Comparison of ENCODE assay signal across 26 cellular contexts in genomic region chr7:111027396-111027795, GRCh38.
DNase-seq lines count a peak whose midpoint lies in the region; ATAC-seq, FAIRE-seq and TF ChIP-seq lines count a peak whose summit lies in the region.
"Had no signal": no experiment of that assay in that cellular context is flagged by ENCODE, and none has a peak within 500 bp of the region (broad histone marks: within the 10 kb centered on the region; RNA-seq: fewer than 3 reads in every experiment).

No MANE protein-coding gene starts in this region.

- POLR2A ChIA-PET in activated CD8-positive, alpha-beta T cell treated with anti-CD3 and anti-CD28 coated beads for 36 hours (lab: Charles Lee): interaction anchor here (1.4 to 3.0 kb wide), 3 partner anchors 9 to 64 kb away, joined by 4 to 24 read pairs (median 13); partner anchors contain the start of gene LRRN3
- POLR2A ChIA-PET in naive thymus-derived CD8-positive, alpha-beta T cell (lab: Charles Lee): interaction anchor here (1.5 to 2.4 kb wide), 2 partner anchors 56 to 65 kb away, joined by 4 to 9 read pairs; no protein-coding TSS in a partner anchor

- peak overlapping the region; percentile 66 for H3K4me3 Mint-ChIP-seq in activated CD4-positive, alpha-beta T cell treated with anti-CD3 and anti-CD28 coated beads, Interleukin-2, amount 10 ng/mL, durations not matched to agents 24 days and 14 days
- peak overlapping the region; percentile 77 for H3K4me3 Mint-ChIP-seq in HFFc6
- peak overlapping the region; percentile 52 for H3K4me3 Mint-ChIP-seq in activated CD8-positive, alpha-beta T cell treated with anti-CD3 and anti-CD28 coated beads for 36 hours
- H3K4me3 Mint-ChIP-seq in naive thymus-derived CD8-positive, alpha-beta T cell: peak overlapping the region in 9 of 10 donors; percentile 14 to 70 (median 46)
- H3K4me3 Mint-ChIP-seq: B cell, IgD-negative memory B cell had no signal

- H3K9me3 ChIP-seq in pancreas: no peaks in the 10 kb centered on the region
- H3K9me3 ChIP-seq: upper lobe of right lung had no signal

- H3K27ac Mint-ChIP-seq in activated CD4-positive, alpha-beta T cell treated with anti-CD3 and anti-CD28 coated beads, Interleukin-2, amount 10 ng/mL, durations not matched to agents 24 days and 14 days: peak overlapping the region; percentile 73
- H3K27ac Mint-ChIP-seq in HFFc6: peak overlapping the region; percentile 62
- H3K27ac Mint-ChIP-seq in activated CD8-positive, alpha-beta T cell treated with anti-CD3 and anti-CD28 coated beads for 36 hours: peak overlapping the region; percentile 82
- peak overlapping the region; percentile 79 to 97 (median 93) for H3K27ac Mint-ChIP-seq in naive thymus-derived CD8-positive, alpha-beta T cell
- H3K27ac Mint-ChIP-seq: B cell, IgD-negative memory B cell had no signal

- H3K36me3 Mint-ChIP-seq in activated CD4-positive, alpha-beta T cell treated with anti-CD3 and anti-CD28 coated beads, Interleukin-2, amount 10 ng/mL, durations not matched to agents 24 days and 14 days (ENCODE audit: low read depth): peaks cover 18% of the 10 kb centered on the region
- H3K36me3 Mint-ChIP-seq in HFFc6 (ENCODE audit: low read depth): no peaks in the 10 kb centered on the region; the same call in 1 of the 2 replicates
- peaks cover 8% of the 10 kb centered on the region for H3K36me3 Mint-ChIP-seq in activated CD8-positive, alpha-beta T cell treated with anti-CD3 and anti-CD28 coated beads for 36 hours (ENCODE audit: low read depth)
- H3K36me3 Mint-ChIP-seq in naive thymus-derived CD8-positive, alpha-beta T cell: peaks cover 0 to 4% (median 3%) of the 10 kb centered on the region in 3 donors

- CTCF ChIA-PET in activated CD8-positive, alpha-beta T cell treated with anti-CD3 and anti-CD28 coated beads for 36 hours (lab: Charles Lee): interaction anchor here (0.7 to 2.8 kb wide), 2 partner anchors 14 to 64 kb away, joined by 3 to 10 read pairs; partner anchors contain the start of gene LRRN3

- H3K4me1 ChIP-seq in pancreas: peaks cover 0 to 10% (median 0%) of the 10 kb centered on the region in 3 donors

- TF ChIP-seq CTCF in HFFc6 (IDR thresholded peaks at IDR 0.05) (no peak), pancreas (IDR thresholded peaks at IDR 0.05) (no peak)
- no peak for TF ChIP-seq CTCF in activated CD8-positive, alpha-beta T cell treated with anti-CD3 and anti-CD28 coated beads for 36 hours (IDR thresholded peaks at IDR 0.05)

- no peaks in the 10 kb centered on the region for H3K36me3 ChIP-seq in pancreas
- H3K36me3 ChIP-seq: upper lobe of right lung had no signal

- no peak overlapping the region for H3K27ac ChIP-seq in pancreas
- H3K27ac ChIP-seq: epithelial cell of prostate, upper lobe of right lung had no signal

- no peak for FAIRE-seq in pancreas (lab: Jason Lieb, UNC)

- H3K4me1 Mint-ChIP-seq in activated CD4-positive, alpha-beta T cell treated with anti-CD3 and anti-CD28 coated beads, Interleukin-2, amount 10 ng/mL, durations not matched to agents 24 days and 14 days: peaks cover 69% of the 10 kb centered on the region
- peaks cover 66% of the 10 kb centered on the region for H3K4me1 Mint-ChIP-seq in HFFc6 (ENCODE audit: low read depth)
- peaks cover 82% of the 10 kb centered on the region for H3K4me1 Mint-ChIP-seq in activated CD8-positive, alpha-beta T cell treated with anti-CD3 and anti-CD28 coated beads for 36 hours (ENCODE audit: low read depth)
- H3K4me1 Mint-ChIP-seq in naive thymus-derived CD8-positive, alpha-beta T cell: peaks cover 41 to 80% (median 69%) of the 10 kb centered on the region in 4 donors

- intact Hi-C loops in activated CD4-positive, alpha-beta T cell treated with anti-CD3 and anti-CD28 coated beads, Interleukin-2, amount 10 ng/mL, durations not matched to agents 24 days and 14 days (cut with micrococcal nuclease): loop anchor here (5.0 kb wide), 3 partner anchors 110 to 205 kb away; no protein-coding TSS in a partner anchor
- intact Hi-C loops in activated CD8-positive, alpha-beta T cell treated with anti-CD3 and anti-CD28 coated beads for 36 hours (cut with micrococcal nuclease): no loop called here
- intact Hi-C loops in pancreas (cut with DNase I): no loop called here

- peak; percentile 14 for ATAC-seq in activated CD8-positive, alpha-beta T cell treated with anti-CD3 and anti-CD28 coated beads for 36 hours
- no peak for ATAC-seq in naive thymus-derived CD8-positive, alpha-beta T cell
- ATAC-seq in HG02885 (IDR thresholded peaks at IDR 0.05; ENCODE audit: poor library complexity, unreplicated experiment): no peak
- ATAC-seq in HG03196 (IDR thresholded peaks at IDR 0.05; ENCODE audit: unreplicated experiment): no peak
- ATAC-seq in pancreas: no peak
- ATAC-seq: left ventricle myocardium superior, upper lobe of right lung had no signal

- no peak overlapping the region for H3K4me3 ChIP-seq in pancreas
- H3K4me3 ChIP-seq: skin epidermis, upper lobe of right lung had no signal

- H3K27me3 ChIP-seq in pancreas: no peaks in the 10 kb centered on the region
- H3K27me3 ChIP-seq: upper lobe of right lung had no signal

- no peak for DNase-seq in activated CD4-positive, alpha-beta T cell treated with anti-CD3 and anti-CD28 coated beads, Interleukin-2, amount 10 ng/mL, durations not matched to agents 24 days and 14 days
- DNase-seq in activated CD4-positive, alpha-beta T cell treated with anti-CD3 and anti-CD28 coated beads, Interleukin-2, amount 50 U/mL, for 48 hours: no peak
- DNase-seq in HFFc6 (no peak), pancreas (no peak)
- DNase-seq in activated CD8-positive, alpha-beta T cell treated with anti-CD3 and anti-CD28 coated beads for 36 hours: peak; percentile 23
- DNase-seq in naive thymus-derived CD8-positive, alpha-beta T cell: no peak
- DNase-seq: activated effector memory CD4-positive, alpha-beta T cell treated with anti-CD3 and anti-CD28 coated beads, Interleukin-2, amount 50 U/mL, for 16 hours; aorta; Calu3; caudate nucleus; foreskin fibroblast; left ventricle myocardium superior; NCI-H1048; NCI-H1930; NCI-H2227 treated with DMSO at 0.1 percent for 48 hours; NCI-H774; SHP77; stimulated activated CD4-positive, alpha-beta T cell treated with anti-CD3 and anti-CD28 coated beads, Interleukin-4, amount 100 ng/mL, for 24 hours; SW 1271; upper lobe of right lung had no signal

- WGBS in pancreas, 2 donors: 85 to 91% methylated on average over 4 of the region's 4 CpGs

- no peaks in the 10 kb centered on the region for H3K27me3 Mint-ChIP-seq in activated CD4-positive, alpha-beta T cell treated with anti-CD3 and anti-CD28 coated beads, Interleukin-2, amount 10 ng/mL, durations not matched to agents 24 days and 14 days
- no peaks in the 10 kb centered on the region for H3K27me3 Mint-ChIP-seq in HFFc6 (ENCODE audit: insufficient read depth)
- H3K27me3 Mint-ChIP-seq in activated CD8-positive, alpha-beta T cell treated with anti-CD3 and anti-CD28 coated beads for 36 hours: no peaks in the 10 kb centered on the region
- no peaks in the 10 kb centered on the region for H3K27me3 Mint-ChIP-seq in naive thymus-derived CD8-positive, alpha-beta T cell
- H3K27me3 Mint-ChIP-seq: B cell, IgD-negative memory B cell had no signal

- H3K9me3 Mint-ChIP-seq in activated CD4-positive, alpha-beta T cell treated with anti-CD3 and anti-CD28 coated beads, Interleukin-2, amount 10 ng/mL, durations not matched to agents 24 days and 14 days: peaks cover 3% of the 10 kb centered on the region
- H3K9me3 Mint-ChIP-seq in HFFc6: no peaks in the 10 kb centered on the region
- no peaks in the 10 kb centered on the region for H3K9me3 Mint-ChIP-seq in activated CD8-positive, alpha-beta T cell treated with anti-CD3 and anti-CD28 coated beads for 36 hours
- peaks cover 0 to 10% (median 0%) of the 10 kb centered on the region in 9 donors for H3K9me3 Mint-ChIP-seq in naive thymus-derived CD8-positive, alpha-beta T cell
- H3K9me3 Mint-ChIP-seq: IgD-negative memory B cell had no signal
